ENCODE assay signal across 20 cellular contexts in the genomic region with DNA sequence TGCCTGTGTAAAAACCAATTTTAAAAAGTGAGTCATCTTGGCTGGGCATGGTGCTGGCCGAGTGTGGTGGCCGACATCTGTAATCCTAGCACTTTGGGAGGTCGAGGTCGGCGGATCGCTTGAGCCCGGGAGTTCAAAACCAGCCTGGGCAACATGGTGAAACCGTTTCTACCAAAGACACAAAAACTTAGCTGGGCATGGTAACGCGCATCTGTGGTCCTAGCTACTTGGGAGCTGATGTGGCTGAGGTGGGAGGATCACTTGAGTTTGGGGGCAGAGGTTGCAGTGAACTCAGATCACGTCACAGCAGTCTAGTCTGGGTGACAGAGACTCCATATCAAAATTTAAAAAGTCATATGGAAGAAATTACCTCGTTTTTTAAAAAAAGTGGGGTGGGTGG. TPM values are rescaled to one million over a fixed set of nuclear protein-coding genes. Genes with fewer than 3 reads are reported as not detected.
DNase-seq lines count a peak whose midpoint lies in the region; ATAC-seq and TF ChIP-seq lines count a peak whose summit lies in the region.
"Had no signal": no experiment of that assay in that cellular context is flagged by ENCODE, and none has a peak within 500 bp of the region (broad histone marks: within the 10 kb centered on the region; RNA-seq: fewer than 3 reads in every experiment).

No MANE protein-coding gene starts in this region.

- intact Hi-C loops in activated CD8-positive, alpha-beta T cell treated with anti-CD3 and anti-CD28 coated beads for 36 hours (cut with micrococcal nuclease): no loop called here

- H3K36me3 Mint-ChIP-seq in activated CD8-positive, alpha-beta T cell treated with anti-CD3 and anti-CD28 coated beads for 36 hours (ENCODE audit: low read depth): peaks cover 39% of the 10 kb centered on the region
- H3K36me3 Mint-ChIP-seq in activated CD8-positive, alpha-beta T cell treated with anti-CD3 and anti-CD28 coated beads, Interleukin-2, amount 10 ng/mL, durations not matched to agents 7 days and 5 days (ENCODE audit: low read depth): peaks cover 45% of the 10 kb centered on the region
- H3K36me3 Mint-ChIP-seq in WTC11: peaks cover 20% of the 10 kb centered on the region

- CTCF ChIA-PET in activated CD8-positive, alpha-beta T cell treated with anti-CD3 and anti-CD28 coated beads for 36 hours (lab: Charles Lee): no interaction called here
- CTCF ChIA-PET in activated CD8-positive, alpha-beta T cell treated with anti-CD3 and anti-CD28 coated beads, Interleukin-2, amount 10 ng/mL, durations not matched to agents 7 days and 5 days (lab: Charles Lee): no interaction called here
- CTCF ChIA-PET in WTC11 (lab: Charles Lee): no interaction called here

- TF ChIP-seq CTCF in activated CD8-positive, alpha-beta T cell treated with anti-CD3 and anti-CD28 coated beads for 36 hours (IDR thresholded peaks at IDR 0.05): no peak
- TF ChIP-seq CTCF in WTC11 (IDR thresholded peaks at IDR 0.05) (no peak), fibroblast of mammary gland (conservative IDR thresholded peaks at IDR 0.05; ENCODE audit: control insufficient read depth, insufficient read depth, low read depth, low read length) (no peak)

- no peak for DNase-seq in activated CD8-positive, alpha-beta T cell treated with anti-CD3 and anti-CD28 coated beads for 36 hours
- DNase-seq in activated CD8-positive, alpha-beta T cell treated with anti-CD3 and anti-CD28 coated beads, Interleukin-2, amount 10 ng/mL, durations not matched to agents 7 days and 5 days: no peak
- peak; percentile 16 for DNase-seq in ELF-1 (ENCODE audit: low read depth, low spot score)
- DNase-seq in WTC11 (ENCODE audit: low spot score): no peak
- peak; percentile 11 for DNase-seq in fibroblast of mammary gland (ENCODE audit: low read depth)
- DNase-seq: Caco-2; CD4-positive, CD25-positive, alpha-beta regulatory T cell; CD8-positive, alpha-beta T cell; DMS153; DND-41; GDM1; HFFc6 had no signal

- no peaks in the 10 kb centered on the region for H3K27me3 Mint-ChIP-seq in activated CD8-positive, alpha-beta T cell treated with anti-CD3 and anti-CD28 coated beads for 36 hours
- H3K27me3 Mint-ChIP-seq in activated CD8-positive, alpha-beta T cell treated with anti-CD3 and anti-CD28 coated beads, Interleukin-2, amount 10 ng/mL, durations not matched to agents 7 days and 5 days (ENCODE audit: low read depth): no peaks in the 10 kb centered on the region
- H3K27me3 Mint-ChIP-seq in WTC11 (ENCODE audit: low read depth): no peaks in the 10 kb centered on the region
- H3K27me3 Mint-ChIP-seq: B cell; CD4-positive, CD25-positive, alpha-beta regulatory T cell had no signal

- peak overlapping the region; percentile 59 for H3K27ac Mint-ChIP-seq in activated CD8-positive, alpha-beta T cell treated with anti-CD3 and anti-CD28 coated beads for 36 hours
- no peak overlapping the region for H3K27ac Mint-ChIP-seq in activated CD8-positive, alpha-beta T cell treated with anti-CD3 and anti-CD28 coated beads, Interleukin-2, amount 10 ng/mL, durations not matched to agents 7 days and 5 days
- peak overlapping the region; percentile 80; the same call in 1 of the 2 replicates for H3K27ac Mint-ChIP-seq in WTC11
- H3K27ac Mint-ChIP-seq: B cell; CD4-positive, CD25-positive, alpha-beta regulatory T cell; CD8-positive, alpha-beta T cell; GM23338; HFFc6 had no signal

- no peak for TF ChIP-seq POLR2A in GM18505 (IDR thresholded peaks at IDR 0.05; ENCODE audit: borderline replicate concordance, extremely low read depth, insufficient read depth, insufficient read length)

- H3K4me1 Mint-ChIP-seq in activated CD8-positive, alpha-beta T cell treated with anti-CD3 and anti-CD28 coated beads for 36 hours (ENCODE audit: low read depth): peaks cover 45% of the 10 kb centered on the region
- H3K4me1 Mint-ChIP-seq in activated CD8-positive, alpha-beta T cell treated with anti-CD3 and anti-CD28 coated beads, Interleukin-2, amount 10 ng/mL, durations not matched to agents 7 days and 5 days (ENCODE audit: low read depth): peaks cover 38% of the 10 kb centered on the region
- peaks cover 31% of the 10 kb centered on the region for H3K4me1 Mint-ChIP-seq in WTC11

- no peak for ATAC-seq in activated CD8-positive, alpha-beta T cell treated with anti-CD3 and anti-CD28 coated beads for 36 hours
- ATAC-seq in activated CD8-positive, alpha-beta T cell treated with anti-CD3 and anti-CD28 coated beads, Interleukin-2, amount 10 ng/mL, durations not matched to agents 7 days and 5 days: no peak
- ATAC-seq in WTC11: no peak
- no peak for ATAC-seq in GM18861 (IDR thresholded peaks at IDR 0.05; ENCODE audit: unreplicated experiment)
- no peak for ATAC-seq in HG02763 (IDR thresholded peaks at IDR 0.05; ENCODE audit: unreplicated experiment)
- ATAC-seq in GM18505 (IDR thresholded peaks at IDR 0.05; ENCODE audit: unreplicated experiment): no peak
- ATAC-seq: CD8-positive, alpha-beta T cell; GM12878; GM23338 had no signal

- no peak overlapping the region for H3K4me3 ChIP-seq in fibroblast of mammary gland (ENCODE audit: control insufficient read depth, low read depth, low read length)
- H3K4me3 ChIP-seq: BLaER1, GM12878, GM23338, HAP-1 had no signal

- H3K4me3 Mint-ChIP-seq in activated CD8-positive, alpha-beta T cell treated with anti-CD3 and anti-CD28 coated beads for 36 hours: no peak overlapping the region
- no peak overlapping the region for H3K4me3 Mint-ChIP-seq in activated CD8-positive, alpha-beta T cell treated with anti-CD3 and anti-CD28 coated beads, Interleukin-2, amount 10 ng/mL, durations not matched to agents 7 days and 5 days
- H3K4me3 Mint-ChIP-seq in WTC11: no peak overlapping the region
- H3K4me3 Mint-ChIP-seq: B cell; CD4-positive, CD25-positive, alpha-beta regulatory T cell; CD8-positive, alpha-beta T cell; GM23338; HFFc6 had no signal

- no peaks in the 10 kb centered on the region for H3K9me3 Mint-ChIP-seq in activated CD8-positive, alpha-beta T cell treated with anti-CD3 and anti-CD28 coated beads for 36 hours
- H3K9me3 Mint-ChIP-seq in activated CD8-positive, alpha-beta T cell treated with anti-CD3 and anti-CD28 coated beads, Interleukin-2, amount 10 ng/mL, durations not matched to agents 7 days and 5 days (ENCODE audit: insufficient read depth): no peaks in the 10 kb centered on the region
- H3K9me3 Mint-ChIP-seq in WTC11: no peaks in the 10 kb centered on the region
- H3K9me3 Mint-ChIP-seq: CD4-positive, CD25-positive, alpha-beta regulatory T cell; CD8-positive, alpha-beta T cell; GM23338; HFFc6 had no signal

- POLR2A ChIA-PET in activated CD8-positive, alpha-beta T cell treated with anti-CD3 and anti-CD28 coated beads for 36 hours (lab: Charles Lee): no interaction called here
- POLR2A ChIA-PET in activated CD8-positive, alpha-beta T cell treated with anti-CD3 and anti-CD28 coated beads, Interleukin-2, amount 10 ng/mL, durations not matched to agents 7 days and 5 days (lab: Charles Lee): no interaction called here
- POLR2A ChIA-PET in WTC11 (lab: Charles Lee): no interaction called here

TF ChIP-seq in WTC11, 78 proteins besides CTCF, POLR2A, EP300 and RAD21:
- no peak for TF ChIP-seq ZNF121 (CRISPR knock-in tag; IDR thresholded peaks at IDR 0.05)
- TF ChIP-seq, protein P1, sequence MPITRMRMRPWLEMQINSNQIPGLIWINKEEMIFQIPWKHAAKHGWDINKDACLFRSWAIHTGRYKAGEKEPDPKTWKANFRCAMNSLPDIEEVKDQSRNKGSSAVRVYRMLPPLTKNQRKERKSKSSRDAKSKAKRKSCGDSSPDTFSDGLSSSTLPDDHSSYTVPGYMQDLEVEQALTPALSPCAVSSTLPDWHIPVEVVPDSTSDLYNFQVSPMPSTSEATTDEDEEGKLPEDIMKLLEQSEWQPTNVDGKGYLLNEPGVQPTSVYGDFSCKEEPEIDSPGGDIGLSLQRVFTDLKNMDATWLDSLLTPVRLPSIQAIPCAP (CRISPR knock-in tag; IDR thresholded peaks at IDR 0.05): no peak
- TF ChIP-seq GRHL2 (CRISPR knock-in tag; IDR thresholded peaks at IDR 0.05; ENCODE audit: insufficient replicate concordance, severe bottlenecking): no peak
- TF ChIP-seq ETV6 (CRISPR knock-in tag; IDR thresholded peaks at IDR 0.05): no peak
- no peak for TF ChIP-seq NFE2L1 (CRISPR knock-in tag; IDR thresholded peaks at IDR 0.05)
- no peak for TF ChIP-seq ZNF219 (CRISPR knock-in tag; IDR thresholded peaks at IDR 0.05; ENCODE audit: borderline replicate concordance)
- TF ChIP-seq, protein P2, sequence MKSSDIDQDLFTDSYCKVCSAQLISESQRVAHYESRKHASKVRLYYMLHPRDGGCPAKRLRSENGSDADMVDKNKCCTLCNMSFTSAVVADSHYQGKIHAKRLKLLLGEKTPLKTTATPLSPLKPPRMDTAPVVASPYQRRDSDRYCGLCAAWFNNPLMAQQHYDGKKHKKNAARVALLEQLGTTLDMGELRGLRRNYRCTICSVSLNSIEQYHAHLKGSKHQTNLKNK (CRISPR knock-in tag; IDR thresholded peaks at IDR 0.05): no peak
- TF ChIP-seq, protein P3, sequence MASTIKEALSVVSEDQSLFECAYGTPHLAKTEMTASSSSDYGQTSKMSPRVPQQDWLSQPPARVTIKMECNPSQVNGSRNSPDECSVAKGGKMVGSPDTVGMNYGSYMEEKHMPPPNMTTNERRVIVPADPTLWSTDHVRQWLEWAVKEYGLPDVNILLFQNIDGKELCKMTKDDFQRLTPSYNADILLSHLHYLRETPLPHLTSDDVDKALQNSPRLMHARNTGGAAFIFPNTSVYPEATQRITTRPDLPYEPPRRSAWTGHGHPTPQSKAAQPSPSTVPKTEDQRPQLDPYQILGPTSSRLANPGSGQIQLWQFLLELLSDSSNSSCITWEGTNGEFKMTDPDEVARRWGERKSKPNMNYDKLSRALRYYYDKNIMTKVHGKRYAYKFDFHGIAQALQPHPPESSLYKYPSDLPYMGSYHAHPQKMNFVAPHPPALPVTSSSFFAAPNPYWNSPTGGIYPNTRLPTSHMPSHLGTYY (CRISPR knock-in tag; IDR thresholded peaks at IDR 0.05): no peak
- TF ChIP-seq NR2C2 (CRISPR knock-in tag; IDR thresholded peaks at IDR 0.05): no peak

RNA-seq across cellular contexts. Expression of a gene that starts 7.6 kb away (rescaled TPM):
- total RNA-seq in activated CD8-positive, alpha-beta T cell treated with anti-CD3 and anti-CD28 coated beads for 36 hours: 10 to 100 TPM; 40.0 to 42.0 TPM
- total RNA-seq in activated CD8-positive, alpha-beta T cell treated with anti-CD3 and anti-CD28 coated beads, Interleukin-2, amount 10 ng/mL, durations not matched to agents 7 days and 5 days: 10 to 100 TPM; 30.8 to 32.3 TPM
- total RNA-seq in WTC11 (2021): 31.4 to 34.4 TPM (median 32.5 TPM) in 3 replicates

Comparison
In these comparisons a context has a peak if more than half of its experiments do, and no peak if none do; other contexts are left out.
1. DNase-seq: peak in ELF-1 (single experiment) and fibroblast of mammary gland (single experiment); none in activated CD8-positive, alpha-beta T cell treated with anti-CD3 and anti-CD28 coated beads for 36 hours (single experiment), activated CD8-positive, alpha-beta T cell treated with anti-CD3 and anti-CD28 coated beads, Interleukin-2, amount 10 ng/mL, durations not matched to agents 7 days and 5 days (single experiment) and WTC11 (single experiment).